Comparison of ENCODE assay signal across 2 cellular contexts in the genomic region with DNA sequence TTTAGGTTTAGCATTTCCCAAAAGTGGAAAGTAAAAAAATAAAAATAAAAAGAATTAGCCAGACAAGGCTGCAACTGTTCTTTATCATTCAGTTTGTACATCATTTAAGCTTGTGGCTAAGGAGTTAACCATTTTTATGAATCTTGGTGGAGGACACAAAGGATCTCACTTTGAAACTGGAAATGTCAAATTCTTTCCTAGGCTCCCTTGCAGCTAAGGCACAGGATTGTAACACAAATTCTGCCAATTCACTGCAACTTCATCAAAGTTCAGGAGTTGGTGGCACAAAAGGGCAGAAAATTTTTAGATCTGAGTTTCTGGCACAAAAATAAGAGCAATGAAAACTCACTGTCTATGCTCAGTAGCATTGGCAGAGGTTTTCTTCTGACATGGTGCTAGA.
TF ChIP-seq lines count a peak whose summit lies in the region.

No MANE protein-coding gene starts in this region.

TF ChIP-seq in GM23338, 12 proteins besides CTCF, POLR2A, EP300 and RAD21 (continued from another document):
- TF ChIP-seq EZH2phosphoT487 (IDR thresholded peaks at IDR 0.05; ENCODE audit: unreplicated experiment) (no peak), CREB1 (CRISPR knock-in tag; IDR thresholded peaks at IDR 0.05; ENCODE audit: low read depth) (no peak), ZNF114 (CRISPR knock-in tag; IDR thresholded peaks at IDR 0.05) (no peak), NANOG (IDR thresholded peaks at IDR 0.05; ENCODE audit: borderline replicate concordance) (no peak), EZH2 (IDR thresholded peaks at IDR 0.05; ENCODE audit: low read depth, unreplicated experiment) (no peak)
- TF ChIP-seq, protein P1, sequence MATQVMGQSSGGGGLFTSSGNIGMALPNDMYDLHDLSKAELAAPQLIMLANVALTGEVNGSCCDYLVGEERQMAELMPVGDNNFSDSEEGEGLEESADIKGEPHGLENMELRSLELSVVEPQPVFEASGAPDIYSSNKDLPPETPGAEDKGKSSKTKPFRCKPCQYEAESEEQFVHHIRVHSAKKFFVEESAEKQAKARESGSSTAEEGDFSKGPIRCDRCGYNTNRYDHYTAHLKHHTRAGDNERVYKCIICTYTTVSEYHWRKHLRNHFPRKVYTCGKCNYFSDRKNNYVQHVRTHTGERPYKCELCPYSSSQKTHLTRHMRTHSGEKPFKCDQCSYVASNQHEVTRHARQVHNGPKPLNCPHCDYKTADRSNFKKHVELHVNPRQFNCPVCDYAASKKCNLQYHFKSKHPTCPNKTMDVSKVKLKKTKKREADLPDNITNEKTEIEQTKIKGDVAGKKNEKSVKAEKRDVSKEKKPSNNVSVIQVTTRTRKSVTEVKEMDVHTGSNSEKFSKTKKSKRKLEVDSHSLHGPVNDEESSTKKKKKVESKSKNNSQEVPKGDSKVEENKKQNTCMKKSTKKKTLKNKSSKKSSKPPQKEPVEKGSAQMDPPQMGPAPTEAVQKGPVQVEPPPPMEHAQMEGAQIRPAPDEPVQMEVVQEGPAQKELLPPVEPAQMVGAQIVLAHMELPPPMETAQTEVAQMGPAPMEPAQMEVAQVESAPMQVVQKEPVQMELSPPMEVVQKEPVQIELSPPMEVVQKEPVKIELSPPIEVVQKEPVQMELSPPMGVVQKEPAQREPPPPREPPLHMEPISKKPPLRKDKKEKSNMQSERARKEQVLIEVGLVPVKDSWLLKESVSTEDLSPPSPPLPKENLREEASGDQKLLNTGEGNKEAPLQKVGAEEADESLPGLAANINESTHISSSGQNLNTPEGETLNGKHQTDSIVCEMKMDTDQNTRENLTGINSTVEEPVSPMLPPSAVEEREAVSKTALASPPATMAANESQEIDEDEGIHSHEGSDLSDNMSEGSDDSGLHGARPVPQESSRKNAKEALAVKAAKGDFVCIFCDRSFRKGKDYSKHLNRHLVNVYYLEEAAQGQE (IDR thresholded peaks at IDR 0.05; ENCODE audit: unreplicated experiment), result no peak
- TF ChIP-seq, protein P2, sequence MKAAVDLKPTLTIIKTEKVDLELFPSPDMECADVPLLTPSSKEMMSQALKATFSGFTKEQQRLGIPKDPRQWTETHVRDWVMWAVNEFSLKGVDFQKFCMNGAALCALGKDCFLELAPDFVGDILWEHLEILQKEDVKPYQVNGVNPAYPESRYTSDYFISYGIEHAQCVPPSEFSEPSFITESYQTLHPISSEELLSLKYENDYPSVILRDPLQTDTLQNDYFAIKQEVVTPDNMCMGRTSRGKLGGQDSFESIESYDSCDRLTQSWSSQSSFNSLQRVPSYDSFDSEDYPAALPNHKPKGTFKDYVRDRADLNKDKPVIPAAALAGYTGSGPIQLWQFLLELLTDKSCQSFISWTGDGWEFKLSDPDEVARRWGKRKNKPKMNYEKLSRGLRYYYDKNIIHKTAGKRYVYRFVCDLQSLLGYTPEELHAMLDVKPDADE (IDR thresholded peaks at IDR 0.05), result no peak
- TF ChIP-seq, protein P3, sequence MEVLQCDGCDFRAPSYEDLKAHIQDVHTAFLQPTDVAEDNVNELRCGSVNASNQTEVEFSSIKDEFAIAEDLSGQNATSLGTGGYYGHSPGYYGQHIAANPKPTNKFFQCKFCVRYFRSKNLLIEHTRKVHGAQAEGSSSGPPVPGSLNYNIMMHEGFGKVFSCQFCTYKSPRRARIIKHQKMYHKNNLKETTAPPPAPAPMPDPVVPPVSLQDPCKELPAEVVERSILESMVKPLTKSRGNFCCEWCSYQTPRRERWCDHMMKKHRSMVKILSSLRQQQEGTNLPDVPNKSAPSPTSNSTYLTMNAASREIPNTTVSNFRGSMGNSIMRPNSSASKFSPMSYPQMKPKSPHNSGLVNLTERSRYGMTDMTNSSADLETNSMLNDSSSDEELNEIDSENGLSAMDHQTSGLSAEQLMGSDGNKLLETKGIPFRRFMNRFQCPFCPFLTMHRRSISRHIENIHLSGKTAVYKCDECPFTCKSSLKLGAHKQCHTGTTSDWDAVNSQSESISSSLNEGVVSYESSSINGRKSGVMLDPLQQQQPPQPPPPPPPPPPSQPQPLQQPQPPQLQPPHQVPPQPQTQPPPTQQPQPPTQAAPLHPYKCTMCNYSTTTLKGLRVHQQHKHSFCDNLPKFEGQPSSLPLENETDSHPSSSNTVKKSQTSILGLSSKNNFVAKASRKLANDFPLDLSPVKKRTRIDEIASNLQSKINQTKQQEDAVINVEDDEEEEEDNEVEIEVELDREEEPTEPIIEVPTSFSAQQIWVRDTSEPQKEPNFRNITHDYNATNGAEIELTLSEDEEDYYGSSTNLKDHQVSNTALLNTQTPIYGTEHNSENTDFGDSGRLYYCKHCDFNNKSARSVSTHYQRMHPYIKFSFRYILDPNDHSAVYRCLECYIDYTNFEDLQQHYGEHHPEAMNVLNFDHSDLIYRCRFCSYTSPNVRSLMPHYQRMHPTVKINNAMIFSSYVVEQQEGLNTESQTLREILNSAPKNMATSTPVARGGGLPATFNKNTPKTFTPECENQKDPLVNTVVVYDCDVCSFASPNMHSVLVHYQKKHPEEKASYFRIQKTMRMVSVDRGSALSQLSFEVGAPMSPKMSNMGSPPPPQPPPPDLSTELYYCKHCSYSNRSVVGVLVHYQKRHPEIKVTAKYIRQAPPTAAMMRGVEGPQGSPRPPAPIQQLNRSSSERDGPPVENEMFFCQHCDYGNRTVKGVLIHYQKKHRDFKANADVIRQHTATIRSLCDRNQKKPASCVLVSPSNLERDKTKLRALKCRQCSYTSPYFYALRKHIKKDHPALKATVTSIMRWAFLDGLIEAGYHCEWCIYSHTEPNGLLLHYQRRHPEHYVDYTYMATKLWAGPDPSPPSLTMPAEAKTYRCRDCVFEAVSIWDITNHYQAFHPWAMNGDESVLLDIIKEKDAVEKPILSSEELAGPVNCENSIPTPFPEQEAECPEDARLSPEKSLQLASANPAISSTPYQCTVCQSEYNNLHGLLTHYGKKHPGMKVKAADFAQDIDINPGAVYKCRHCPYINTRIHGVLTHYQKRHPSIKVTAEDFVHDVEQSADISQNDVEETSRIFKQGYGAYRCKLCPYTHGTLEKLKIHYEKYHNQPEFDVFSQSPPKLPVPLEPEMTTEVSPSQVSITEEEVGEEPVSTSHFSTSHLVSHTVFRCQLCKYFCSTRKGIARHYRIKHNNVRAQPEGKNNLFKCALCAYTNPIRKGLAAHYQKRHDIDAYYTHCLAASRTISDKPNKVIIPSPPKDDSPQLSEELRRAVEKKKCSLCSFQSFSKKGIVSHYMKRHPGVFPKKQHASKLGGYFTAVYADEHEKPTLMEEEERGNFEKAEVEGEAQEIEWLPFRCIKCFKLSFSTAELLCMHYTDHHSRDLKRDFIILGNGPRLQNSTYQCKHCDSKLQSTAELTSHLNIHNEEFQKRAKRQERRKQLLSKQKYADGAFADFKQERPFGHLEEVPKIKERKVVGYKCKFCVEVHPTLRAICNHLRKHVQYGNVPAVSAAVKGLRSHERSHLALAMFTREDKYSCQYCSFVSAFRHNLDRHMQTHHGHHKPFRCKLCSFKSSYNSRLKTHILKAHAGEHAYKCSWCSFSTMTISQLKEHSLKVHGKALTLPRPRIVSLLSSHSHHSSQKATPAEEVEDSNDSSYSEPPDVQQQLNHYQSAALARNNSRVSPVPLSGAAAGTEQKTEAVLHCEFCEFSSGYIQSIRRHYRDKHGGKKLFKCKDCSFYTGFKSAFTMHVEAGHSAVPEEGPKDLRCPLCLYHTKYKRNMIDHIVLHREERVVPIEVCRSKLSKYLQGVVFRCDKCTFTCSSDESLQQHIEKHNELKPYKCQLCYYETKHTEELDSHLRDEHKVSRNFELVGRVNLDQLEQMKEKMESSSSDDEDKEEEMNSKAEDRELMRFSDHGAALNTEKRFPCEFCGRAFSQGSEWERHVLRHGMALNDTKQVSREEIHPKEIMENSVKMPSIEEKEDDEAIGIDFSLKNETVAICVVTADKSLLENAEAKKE (CRISPR knock-in tag; IDR thresholded peaks at IDR 0.05), result no peak

TF ChIP-seq in K562, 482 proteins besides CTCF, POLR2A, EP300 and RAD21 (continued from another document):
- TF ChIP-seq, protein P4, sequence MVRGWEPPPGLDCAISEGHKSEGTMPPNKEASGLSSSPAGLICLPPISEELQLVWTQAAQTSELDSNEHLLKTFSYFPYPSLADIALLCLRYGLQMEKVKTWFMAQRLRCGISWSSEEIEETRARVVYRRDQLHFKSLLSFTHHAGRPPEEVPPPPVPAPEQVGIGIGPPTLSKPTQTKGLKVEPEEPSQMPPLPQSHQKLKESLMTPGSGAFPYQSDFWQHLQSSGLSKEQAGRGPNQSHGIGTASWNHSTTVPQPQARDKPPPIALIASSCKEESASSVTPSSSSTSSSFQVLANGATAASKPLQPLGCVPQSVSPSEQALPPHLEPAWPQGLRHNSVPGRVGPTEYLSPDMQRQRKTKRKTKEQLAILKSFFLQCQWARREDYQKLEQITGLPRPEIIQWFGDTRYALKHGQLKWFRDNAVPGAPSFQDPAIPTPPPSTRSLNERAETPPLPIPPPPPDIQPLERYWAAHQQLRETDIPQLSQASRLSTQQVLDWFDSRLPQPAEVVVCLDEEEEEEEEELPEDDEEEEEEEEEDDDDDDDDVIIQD (CRISPR knock-in tag; IDR thresholded peaks at IDR 0.05), result no peak
- peak; percentile 46 to 48; a peak in 1 of 4 replicates for TF ChIP-seq TRIM24 (IDR thresholded peaks at IDR 0.05)
- no peak for TF ChIP-seq ZNF717 (CRISPR knock-in tag; IDR thresholded peaks at IDR 0.05)
- TF ChIP-seq CBX3 (IDR thresholded peaks at IDR 0.05; ENCODE audit: borderline replicate concordance in 1 of 2, low read length in 2 of 2), result peak in 1 of 2 experiments; percentile 81; a peak in 1 of 3 replicates
- TF ChIP-seq TRIM28 (IDR thresholded peaks at IDR 0.05), result 0 out of 2 replicates have a peak, but pooled peaks have one; percentile 55
- no peak for TF ChIP-seq BRF1 (IDR thresholded peaks at IDR 0.05; ENCODE audit: borderline replicate concordance, extremely low read depth, insufficient read length)
